8 cellular contexts compared by ENCODE assay signal in the genomic region with DNA sequence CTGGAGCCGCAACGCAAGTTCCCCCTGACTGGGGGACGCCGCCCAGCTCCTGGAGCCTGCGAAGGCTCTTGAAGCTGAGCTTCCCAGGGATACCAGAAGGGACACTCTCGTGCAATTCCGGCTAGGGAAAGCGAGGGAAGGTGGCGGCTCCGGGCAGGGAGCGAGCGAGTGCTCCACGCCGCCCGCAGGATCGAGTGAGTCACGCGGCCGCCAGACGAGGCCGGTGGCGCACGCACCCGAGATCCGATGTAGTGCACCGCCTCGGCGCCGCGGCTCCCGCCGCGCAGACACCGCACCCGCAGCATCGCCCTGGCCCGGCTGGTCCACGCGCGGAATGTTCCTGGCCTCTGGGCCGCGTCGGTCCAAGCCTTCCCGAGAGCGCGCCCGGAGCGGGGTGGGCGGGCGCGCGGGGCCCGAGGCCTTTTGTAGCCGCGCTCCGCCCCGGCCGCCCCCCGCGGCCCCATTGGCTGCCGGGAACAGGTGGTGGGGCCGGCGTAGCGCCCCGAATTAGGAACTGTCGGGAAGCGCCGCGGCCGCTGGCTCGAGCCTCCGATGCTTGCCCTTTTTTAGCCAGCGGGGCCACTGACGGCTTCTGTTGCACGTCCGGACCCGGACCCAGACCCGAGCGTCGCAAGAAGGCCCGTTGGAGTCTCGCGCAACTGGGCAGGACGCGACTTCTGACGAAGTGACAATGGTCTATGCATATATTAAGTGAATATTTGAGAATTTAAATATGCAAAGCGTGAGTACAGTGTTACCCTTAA. TPM values are rescaled to one million over a fixed set of nuclear protein-coding genes. Genes with fewer than 3 reads are reported as not detected.
DNase-seq lines count a peak whose midpoint lies in the region; ATAC-seq and TF ChIP-seq lines count a peak whose summit lies in the region.

A gene with protein sequence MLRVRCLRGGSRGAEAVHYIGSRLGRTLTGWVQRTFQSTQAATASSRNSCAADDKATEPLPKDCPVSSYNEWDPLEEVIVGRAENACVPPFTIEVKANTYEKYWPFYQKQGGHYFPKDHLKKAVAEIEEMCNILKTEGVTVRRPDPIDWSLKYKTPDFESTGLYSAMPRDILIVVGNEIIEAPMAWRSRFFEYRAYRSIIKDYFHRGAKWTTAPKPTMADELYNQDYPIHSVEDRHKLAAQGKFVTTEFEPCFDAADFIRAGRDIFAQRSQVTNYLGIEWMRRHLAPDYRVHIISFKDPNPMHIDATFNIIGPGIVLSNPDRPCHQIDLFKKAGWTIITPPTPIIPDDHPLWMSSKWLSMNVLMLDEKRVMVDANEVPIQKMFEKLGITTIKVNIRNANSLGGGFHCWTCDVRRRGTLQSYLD (minus strand): TSS at position 396 of the 764 bp plus-strand sequence. CDS start 91 bp downstream, at position 305.

- DNase-seq in CD4-positive, alpha-beta memory T cell = peak in 4 of 5 donors; percentile 10 to 18 (median 12)
- DNase-seq in activated naive CD4-positive, alpha-beta T cell treated with anti-CD3 and anti-CD28 coated beads for 36 hours = peak; percentile 59
- DNase-seq in germinal center (ENCODE audit: low spot score) (peak; percentile 88), neuronal stem cell (ENCODE audit: low spot score) (peak; percentile 76), tibial nerve (ENCODE audit: low spot score in 2 of 2) (peak; percentile 37 to 51)

- WGBS in neuronal stem cell (ENCODE audit: extremely low coverage in 2 of 2, insufficient read length in 2 of 2, insufficient replicate concordance in 1 of 2), 2 donors = no CpG with 5 or more reads among the region's 87 CpGs
- WGBS in tibial nerve, 2 donors = 1 to 2% methylated on average over 28 to 31 of the region's 87 CpGs

- peaks cover 5 to 22% (median 17%) of the 10 kb centered on the region in 4 donors for H3K4me1 Mint-ChIP-seq in CD4-positive, alpha-beta memory T cell
- H3K4me1 Mint-ChIP-seq in activated naive CD4-positive, alpha-beta T cell treated with anti-CD3 and anti-CD28 coated beads for 36 hours (ENCODE audit: low read depth) = peaks cover 9% of the 10 kb centered on the region

- peaks cover 39% of the 10 kb centered on the region for H4K20me1 ChIP-seq in OCI-LY3 (ENCODE audit: insufficient read depth, low read length)

- H3K79me2 ChIP-seq in OCI-LY3 (ENCODE audit: low read length) = peaks cover 45% of the 10 kb centered on the region

- peak within 1 kb of the TSS; percentile 65 for H4K8ac ChIP-seq in neuronal stem cell (ENCODE audit: low read depth, low read length)

- H3K4me3 ChIP-seq in CD4-positive, alpha-beta memory T cell (ENCODE audit: low read length in 2 of 2) = peak within 1 kb of the TSS; percentile 36 to 37
- peak within 1 kb of the TSS; percentile 87 for H3K4me3 ChIP-seq in OCI-LY3 (ENCODE audit: low read length)
- H3K4me3 ChIP-seq in neuronal stem cell (ENCODE audit: low read length in 2 of 2) = peak within 1 kb of the TSS; percentile 50 to 87
- peak within 1 kb of the TSS; percentile 63 to 85 (median 70) for H3K4me3 ChIP-seq in tibial nerve

- peaks cover 11% of the 10 kb centered on the region for H3K4me1 ChIP-seq in CD4-positive, alpha-beta memory T cell (ENCODE audit: insufficient read depth, low read length)
- H3K4me1 ChIP-seq in OCI-LY3 (ENCODE audit: low read length) (peaks cover 56% of the 10 kb centered on the region), neuronal stem cell (ENCODE audit: control insufficient read depth in 2 of 2, insufficient read depth in 1 of 2, low read depth in 1 of 2, low read length in 2 of 2) (peaks cover 4% of the 10 kb centered on the region in 2 donors), tibial nerve (peaks cover 0 to 35% (median 4%) of the 10 kb centered on the region in 4 donors)

- TF ChIP-seq POLR2A in GM19099 (IDR thresholded peaks at IDR 0.05; ENCODE audit: extremely low read depth, insufficient read length, low read depth) = peak; percentile 88
- peak; percentile 68 to 80 for TF ChIP-seq POLR2A in tibial nerve (IDR thresholded peaks at IDR 0.05)

- H2BK5ac ChIP-seq in neuronal stem cell (ENCODE audit: low read length) = peak within 1 kb of the TSS; percentile 68

- intact Hi-C loops in CD4-positive, alpha-beta memory T cell (cut with micrococcal nuclease) = no loop called here
- intact Hi-C loops in activated naive CD4-positive, alpha-beta T cell treated with anti-CD3 and anti-CD28 coated beads for 36 hours (cut with micrococcal nuclease) = loop anchor here (1.0 to 2.0 kb wide), 2 partner anchors 24 to 178 kb away; a partner anchor contains a TSS

- H2BK120ac ChIP-seq in neuronal stem cell (ENCODE audit: low read depth, low read length) = peak within 1 kb of the TSS; percentile 4

- ATAC-seq in HG03196 (IDR thresholded peaks at IDR 0.05; ENCODE audit: unreplicated experiment) = peak; percentile 65

- no peaks in the 10 kb centered on the region for H3K9me3 Mint-ChIP-seq in CD4-positive, alpha-beta memory T cell
- no peaks in the 10 kb centered on the region for H3K9me3 Mint-ChIP-seq in activated naive CD4-positive, alpha-beta T cell treated with anti-CD3 and anti-CD28 coated beads for 36 hours

- H3K27ac Mint-ChIP-seq in CD4-positive, alpha-beta memory T cell = no peak within 1 kb of the TSS
- no peak within 1 kb of the TSS for H3K27ac Mint-ChIP-seq in activated naive CD4-positive, alpha-beta T cell treated with anti-CD3 and anti-CD28 coated beads for 36 hours

- no peak within 1 kb of the TSS for H2AK5ac ChIP-seq in neuronal stem cell (ENCODE audit: low read depth, low read length)

- no peak within 1 kb of the TSS for H3K27ac ChIP-seq in CD4-positive, alpha-beta memory T cell (ENCODE audit: low read depth, low read length)
- H3K27ac ChIP-seq in OCI-LY3 (ENCODE audit: low read length) = peak within 1 kb of the TSS; percentile 96
- H3K27ac ChIP-seq in neuronal stem cell (replicated peaks; ENCODE audit: low read length) = no peak within 1 kb of the TSS
- H3K27ac ChIP-seq in tibial nerve = peak within 1 kb of the TSS; percentile 77 to 85 (median 80)

- H3K4me2 ChIP-seq in OCI-LY3 (ENCODE audit: low read length) = peak within 1 kb of the TSS; percentile 90
- H3K4me2 ChIP-seq in neuronal stem cell (ENCODE audit: insufficient read depth, low read length, poor library complexity, severe bottlenecking) = peak within 1 kb of the TSS; percentile 88

- H3K27me3 ChIP-seq in CD4-positive, alpha-beta memory T cell (ENCODE audit: insufficient read depth, low read length) = peaks cover 45% of the 10 kb centered on the region
- H3K27me3 ChIP-seq in OCI-LY3 (ENCODE audit: low read depth, low read length) = no peaks in the 10 kb centered on the region
- peaks cover 0 to 29% (median 10%) of the 10 kb centered on the region in 3 experiments for H3K27me3 ChIP-seq in neuronal stem cell (ENCODE audit: control insufficient read depth in 3 of 3, insufficient read depth in 3 of 3, low read depth in 1 of 3, low read length in 3 of 3)
- no peaks in the 10 kb centered on the region for H3K27me3 ChIP-seq in tibial nerve

- POLR2A ChIA-PET in CD4-positive, alpha-beta memory T cell (lab: Charles Lee; ENCODE audit: partially characterized antibody) = no interaction called here

- no peaks in the 10 kb centered on the region for H3K79me1 ChIP-seq in neuronal stem cell (ENCODE audit: low read depth, low read length)

- no peaks in the 10 kb centered on the region for H3K36me3 Mint-ChIP-seq in CD4-positive, alpha-beta memory T cell
- no peaks in the 10 kb centered on the region for H3K36me3 Mint-ChIP-seq in activated naive CD4-positive, alpha-beta T cell treated with anti-CD3 and anti-CD28 coated beads for 36 hours (ENCODE audit: low read depth)

- peak within 1 kb of the TSS; percentile 97 for H3K18ac ChIP-seq in neuronal stem cell (ENCODE audit: low read length)

- TF ChIP-seq EP300 in tibial nerve (IDR thresholded peaks at IDR 0.05) = peak in 1 of 2 donors; percentile 87

- H4K91ac ChIP-seq in neuronal stem cell (ENCODE audit: low read depth, low read length, poor library complexity) = no peak within 1 kb of the TSS

- peak within 1 kb of the TSS; percentile 49 for H2AFZ ChIP-seq in OCI-LY3 (ENCODE audit: low read depth, low read length)
- H2AFZ ChIP-seq in neuronal stem cell (ENCODE audit: low read length) = peak within 1 kb of the TSS; percentile 95

- peak within 1 kb of the TSS; percentile 80 for H3K23ac ChIP-seq in neuronal stem cell (ENCODE audit: low read depth, low read length, poor library complexity)

- TF ChIP-seq CTCF in OCI-LY3 (IDR thresholded peaks at IDR 0.05; ENCODE audit: low read depth, low read length) (no peak; the same call in 1 of the 2 replicates), tibial nerve (IDR thresholded peaks at IDR 0.05) (peak in 4 of 5 experiments; percentile 40 to 59 (median 52))

- peak within 1 kb of the TSS; percentile 58 for H2BK12ac ChIP-seq in neuronal stem cell (ENCODE audit: low read length)

- no peak within 1 kb of the TSS for H2BK15ac ChIP-seq in neuronal stem cell (ENCODE audit: low read length)

- H3K14ac ChIP-seq in neuronal stem cell (ENCODE audit: low read length) = peak within 1 kb of the TSS; percentile 94

- no peaks in the 10 kb centered on the region for H3K9me3 ChIP-seq in CD4-positive, alpha-beta memory T cell (ENCODE audit: control insufficient read depth in 1 of 2, low read length in 2 of 2)
- H3K9me3 ChIP-seq in OCI-LY3 (ENCODE audit: insufficient read depth, low read length) (no peaks in the 10 kb centered on the region), neuronal stem cell (replicated peaks in 1 of 2; ENCODE audit: control insufficient read depth in 2 of 2, insufficient read depth in 1 of 2, low read depth in 1 of 2, low read length in 2 of 2) (peaks cover 0 to 5% of the 10 kb centered on the region in 2 donors), tibial nerve (no peaks in the 10 kb centered on the region)

- H3K4me3 Mint-ChIP-seq in CD4-positive, alpha-beta memory T cell = peak within 1 kb of the TSS; percentile 73 to 87 (median 80)
- H3K4me3 Mint-ChIP-seq in activated naive CD4-positive, alpha-beta T cell treated with anti-CD3 and anti-CD28 coated beads for 36 hours = peak within 1 kb of the TSS; percentile 74

- H3K4ac ChIP-seq in neuronal stem cell (ENCODE audit: low read length) = no peak within 1 kb of the TSS

- H3K9ac ChIP-seq in OCI-LY3 (ENCODE audit: low read length) (peak within 1 kb of the TSS; percentile 89), neuronal stem cell (ENCODE audit: low read depth, low read length, poor library complexity) (peak within 1 kb of the TSS; percentile 91)

- no peaks in the 10 kb centered on the region for H3K36me3 ChIP-seq in CD4-positive, alpha-beta memory T cell (ENCODE audit: insufficient read depth, low read length)
- H3K36me3 ChIP-seq in OCI-LY3 (replicated peaks; ENCODE audit: low read depth, low read length) = peaks cover 52% of the 10 kb centered on the region
- H3K36me3 ChIP-seq in neuronal stem cell (replicated peaks in 1 of 2; ENCODE audit: control insufficient read depth in 2 of 2, insufficient read depth in 2 of 2, low read length in 2 of 2) = no peaks in the 10 kb centered on the region
- peaks cover 0 to 7% (median 0%) of the 10 kb centered on the region in 3 donors for H3K36me3 ChIP-seq in tibial nerve

- CTCF ChIA-PET in CD4-positive, alpha-beta memory T cell (lab: Charles Lee; ENCODE audit: partially characterized antibody) = no interaction called here
- CTCF ChIA-PET in activated naive CD4-positive, alpha-beta T cell treated with anti-CD3 and anti-CD28 coated beads for 36 hours (lab: Charles Lee) = no interaction called here

- peaks cover 46 to 49% of the 10 kb centered on the region in 2 donors for H3K27me3 Mint-ChIP-seq in CD4-positive, alpha-beta memory T cell
- peaks cover 39% of the 10 kb centered on the region for H3K27me3 Mint-ChIP-seq in activated naive CD4-positive, alpha-beta T cell treated with anti-CD3 and anti-CD28 coated beads for 36 hours (ENCODE audit: low read depth)

RNA-seq across cellular contexts. Expression of the gene that starts here (rescaled TPM):
- total RNA-seq in CD4-positive, alpha-beta memory T cell = 1 to 10 TPM; 1.1 to 1.6 TPM
- under 1 TPM in 1 of 2 donors, not detected in 1; 0.26 TPM for polyA plus RNA-seq in CD4-positive, alpha-beta memory T cell
- 1 to 10 TPM in 1 of 2 experiments, under 1 TPM in 1; 0.91 to 1.2 TPM for total RNA-seq in activated naive CD4-positive, alpha-beta T cell treated with anti-CD3 and anti-CD28 coated beads for 36 hours
- 13.9 TPM for polyA plus RNA-seq in neuronal stem cell (2013, experiment 1 of 2)
- polyA plus RNA-seq in neuronal stem cell (2013, experiment 2 of 2) = 15.2 TPM
- total RNA-seq in tibial nerve = 100 to 1,000 TPM; 334 to 564 (median 451) TPM

Comparison
In these comparisons a context has a peak if more than half of its experiments do, and no peak if none do; other contexts are left out.
1. RNA of the gene that starts here (total RNA-seq): 334 to 564 TPM in tibial nerve; 1.1 to 1.6 TPM in CD4-positive, alpha-beta memory T cell and 0.91 to 1.2 TPM in activated naive CD4-positive, alpha-beta T cell treated with anti-CD3 and anti-CD28 coated beads for 36 hours; every median in the first group is over 100 times any median in the second.
2. DNase-seq: peak in every context shown above with its lines; median percentile 88 in germinal center; 76 in neuronal stem cell; 59 in activated naive CD4-positive, alpha-beta T cell treated with anti-CD3 and anti-CD28 coated beads for 36 hours; 44 in tibial nerve; 12 in CD4-positive, alpha-beta memory T cell.
3. H3K27ac ChIP-seq: peak in OCI-LY3 (single experiment) and tibial nerve (4 of 4); none in CD4-positive, alpha-beta memory T cell (single experiment) and neuronal stem cell (single experiment).
4. H3K4me3 ChIP-seq: peak in every context shown above with its lines; median percentile 87 in OCI-LY3; 70 in tibial nerve; 68 in neuronal stem cell; 36 in CD4-positive, alpha-beta memory T cell.